8 cellular contexts compared by ENCODE assay signal in genomic region chr4:7987148-7987989, GRCh38. TPM values are rescaled to one million over a fixed set of nuclear protein-coding genes. Genes with fewer than 3 reads are reported as not detected.
DNase-seq lines count a peak whose midpoint lies in the region; ATAC-seq and TF ChIP-seq lines count a peak whose summit lies in the region.

No MANE protein-coding gene starts in this region.

- no peaks in the 10 kb centered on the region for H3K9me3 ChIP-seq in left lung

- no peaks in the 10 kb centered on the region for H3K27me3 Mint-ChIP-seq in activated CD4-positive, alpha-beta T cell treated with anti-CD3 and anti-CD28 coated beads for 36 hours

- no peak overlapping the region for H3K27ac ChIP-seq in left lung

- H3K4me1 ChIP-seq in left lung = no peaks in the 10 kb centered on the region

- H3K4me3 ChIP-seq in choroid plexus epithelial cell (ENCODE audit: low read depth, low read length) (no peak overlapping the region), left lung (no peak overlapping the region)

- no peaks in the 10 kb centered on the region for H3K36me3 Mint-ChIP-seq in activated CD4-positive, alpha-beta T cell treated with anti-CD3 and anti-CD28 coated beads for 36 hours (ENCODE audit: low read depth)

- DNase-seq in NCI-H2081 (lab: John Stamatoyannopoulos, UW) = peak; percentile 72
- no peak for DNase-seq in NCI-H2081 treated with DMSO at 0.1 percent for 48 hours (lab: John Stamatoyannopoulos, UW)
- peak; percentile 61 for DNase-seq in NCI-H2227 (lab: John Stamatoyannopoulos, UW; ENCODE audit: unreplicated experiment)
- DNase-seq in activated CD4-positive, alpha-beta T cell treated with anti-CD3 and anti-CD28 coated beads for 36 hours = peak; percentile 88
- peak; percentile 85 for DNase-seq in choroid plexus epithelial cell (ENCODE audit: low read depth)
- peak in 1 of 2 donors; percentile 64 for DNase-seq in left lung
- peak; percentile 52 to 61 (median 53) for DNase-seq in stimulated activated CD4-positive, alpha-beta T cell treated with anti-CD3 and anti-CD28 coated beads, TNF-alpha, amount 100 ng/mL, for 4 hours (ENCODE audit: low read depth in 3 of 3)

- H3K27ac Mint-ChIP-seq in activated CD4-positive, alpha-beta T cell treated with anti-CD3 and anti-CD28 coated beads for 36 hours = no peak overlapping the region

- intact Hi-C loops in activated CD4-positive, alpha-beta T cell treated with anti-CD3 and anti-CD28 coated beads for 36 hours (cut with DNase I, micrococcal nuclease) = loop anchor here (1.0 to 10.0 kb wide), 6 partner anchors 48 to 793 kb away; partner anchors contain the start of genes SORCS2 (in 2 of the 2) and AFAP1 (in 1 of the 2)
- intact Hi-C loops in left lung (cut with DNase I) = loop anchor here in 1 of 2 donors (5.0 kb wide), 1 partner anchor 185 kb away; no protein-coding TSS in a partner anchor

- ATAC-seq in HG02798 (IDR thresholded peaks at IDR 0.05; ENCODE audit: poor library complexity, unreplicated experiment) (peak; percentile 81), left lung (peak; percentile 93)
- peak; percentile 89 for ATAC-seq in activated CD4-positive, alpha-beta T cell treated with anti-CD3 and anti-CD28 coated beads for 36 hours

- peaks cover 3% of the 10 kb centered on the region for H3K4me1 Mint-ChIP-seq in activated CD4-positive, alpha-beta T cell treated with anti-CD3 and anti-CD28 coated beads for 36 hours

- H3K4me3 Mint-ChIP-seq in activated CD4-positive, alpha-beta T cell treated with anti-CD3 and anti-CD28 coated beads for 36 hours = no peak overlapping the region

- CTCF ChIA-PET in activated CD4-positive, alpha-beta T cell treated with anti-CD3 and anti-CD28 coated beads for 36 hours (lab: Charles Lee) = interaction anchor here (0.6 to 7.5 kb wide), 26 partner anchors 9 to 884 kb away, joined by 3 to 86 read pairs (median 4); partner anchors contain the start of gene AFAP1

- POLR2A ChIA-PET in activated CD4-positive, alpha-beta T cell treated with anti-CD3 and anti-CD28 coated beads for 36 hours (lab: Charles Lee) = no interaction called here

- H3K36me3 ChIP-seq in left lung = no peaks in the 10 kb centered on the region

- no peaks in the 10 kb centered on the region for H3K9me3 Mint-ChIP-seq in activated CD4-positive, alpha-beta T cell treated with anti-CD3 and anti-CD28 coated beads for 36 hours (ENCODE audit: low read depth)

- no peaks in the 10 kb centered on the region for H3K27me3 ChIP-seq in left lung

- TF ChIP-seq CTCF in choroid plexus epithelial cell (conservative IDR thresholded peaks at IDR 0.05; ENCODE audit: low read depth, low read length) = peak; percentile 95
- peak; percentile 80 to 87 for TF ChIP-seq CTCF in left lung (IDR thresholded peaks at IDR 0.05)

RNA-seq across cellular contexts. Expression of gene AFAP1, which starts 47.7 kb away (rescaled TPM):
- 10 to 100 TPM; 27.1 to 27.2 TPM for total RNA-seq in activated CD4-positive, alpha-beta T cell treated with anti-CD3 and anti-CD28 coated beads for 36 hours
- total RNA-seq in left lung = 10 to 100 TPM; 24.9 to 31.4 TPM
